ENCODE assay signal across 1 cellular context in the genomic region with DNA sequence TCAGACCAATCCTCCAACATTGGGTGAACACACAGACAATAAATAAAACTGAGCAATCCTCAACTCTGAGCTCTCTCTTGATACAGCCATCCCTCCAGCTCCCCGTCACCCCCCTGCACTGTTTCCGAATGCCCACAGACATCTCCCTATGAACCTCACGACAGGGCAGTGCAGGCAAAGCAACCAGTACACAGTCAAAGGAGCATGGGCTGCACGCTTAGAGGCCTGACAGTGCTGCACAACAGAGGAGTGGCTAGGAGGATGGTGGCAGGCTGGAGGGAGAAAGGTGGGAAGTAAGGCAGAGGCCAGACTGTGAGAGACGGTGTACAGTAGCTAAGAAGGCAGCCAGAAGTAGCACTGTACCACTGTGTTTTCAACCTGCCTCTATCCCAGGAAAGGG.
TF ChIP-seq lines count a peak whose summit lies in the region.

No MANE protein-coding gene starts in this region.

TF ChIP-seq in H1, 55 proteins besides CTCF, POLR2A, EP300 and RAD21:
- TF ChIP-seq ZNF274 (IDR thresholded peaks at IDR 0.05; ENCODE audit: borderline replicate concordance, extremely low read depth, low read length) (no peak), TEAD4 (IDR thresholded peaks at IDR 0.05; ENCODE audit: low read depth, low read length) (no peak), GTF2F1 (IDR thresholded peaks at IDR 0.05; ENCODE audit: borderline replicate concordance, low read depth, low read length) (no peak), TBP (IDR thresholded peaks at IDR 0.05; ENCODE audit: low read depth, low read length) (no peak), SUZ12 (IDR thresholded peaks at IDR 0.05; ENCODE audit: low read length) (no peak), RBBP5 (IDR thresholded peaks at IDR 0.05; ENCODE audit: borderline replicate concordance, low read depth, low read length) (no peak), BACH1 (IDR thresholded peaks at IDR 0.05; ENCODE audit: low read length) (no peak)
- TF ChIP-seq, protein P1, sequence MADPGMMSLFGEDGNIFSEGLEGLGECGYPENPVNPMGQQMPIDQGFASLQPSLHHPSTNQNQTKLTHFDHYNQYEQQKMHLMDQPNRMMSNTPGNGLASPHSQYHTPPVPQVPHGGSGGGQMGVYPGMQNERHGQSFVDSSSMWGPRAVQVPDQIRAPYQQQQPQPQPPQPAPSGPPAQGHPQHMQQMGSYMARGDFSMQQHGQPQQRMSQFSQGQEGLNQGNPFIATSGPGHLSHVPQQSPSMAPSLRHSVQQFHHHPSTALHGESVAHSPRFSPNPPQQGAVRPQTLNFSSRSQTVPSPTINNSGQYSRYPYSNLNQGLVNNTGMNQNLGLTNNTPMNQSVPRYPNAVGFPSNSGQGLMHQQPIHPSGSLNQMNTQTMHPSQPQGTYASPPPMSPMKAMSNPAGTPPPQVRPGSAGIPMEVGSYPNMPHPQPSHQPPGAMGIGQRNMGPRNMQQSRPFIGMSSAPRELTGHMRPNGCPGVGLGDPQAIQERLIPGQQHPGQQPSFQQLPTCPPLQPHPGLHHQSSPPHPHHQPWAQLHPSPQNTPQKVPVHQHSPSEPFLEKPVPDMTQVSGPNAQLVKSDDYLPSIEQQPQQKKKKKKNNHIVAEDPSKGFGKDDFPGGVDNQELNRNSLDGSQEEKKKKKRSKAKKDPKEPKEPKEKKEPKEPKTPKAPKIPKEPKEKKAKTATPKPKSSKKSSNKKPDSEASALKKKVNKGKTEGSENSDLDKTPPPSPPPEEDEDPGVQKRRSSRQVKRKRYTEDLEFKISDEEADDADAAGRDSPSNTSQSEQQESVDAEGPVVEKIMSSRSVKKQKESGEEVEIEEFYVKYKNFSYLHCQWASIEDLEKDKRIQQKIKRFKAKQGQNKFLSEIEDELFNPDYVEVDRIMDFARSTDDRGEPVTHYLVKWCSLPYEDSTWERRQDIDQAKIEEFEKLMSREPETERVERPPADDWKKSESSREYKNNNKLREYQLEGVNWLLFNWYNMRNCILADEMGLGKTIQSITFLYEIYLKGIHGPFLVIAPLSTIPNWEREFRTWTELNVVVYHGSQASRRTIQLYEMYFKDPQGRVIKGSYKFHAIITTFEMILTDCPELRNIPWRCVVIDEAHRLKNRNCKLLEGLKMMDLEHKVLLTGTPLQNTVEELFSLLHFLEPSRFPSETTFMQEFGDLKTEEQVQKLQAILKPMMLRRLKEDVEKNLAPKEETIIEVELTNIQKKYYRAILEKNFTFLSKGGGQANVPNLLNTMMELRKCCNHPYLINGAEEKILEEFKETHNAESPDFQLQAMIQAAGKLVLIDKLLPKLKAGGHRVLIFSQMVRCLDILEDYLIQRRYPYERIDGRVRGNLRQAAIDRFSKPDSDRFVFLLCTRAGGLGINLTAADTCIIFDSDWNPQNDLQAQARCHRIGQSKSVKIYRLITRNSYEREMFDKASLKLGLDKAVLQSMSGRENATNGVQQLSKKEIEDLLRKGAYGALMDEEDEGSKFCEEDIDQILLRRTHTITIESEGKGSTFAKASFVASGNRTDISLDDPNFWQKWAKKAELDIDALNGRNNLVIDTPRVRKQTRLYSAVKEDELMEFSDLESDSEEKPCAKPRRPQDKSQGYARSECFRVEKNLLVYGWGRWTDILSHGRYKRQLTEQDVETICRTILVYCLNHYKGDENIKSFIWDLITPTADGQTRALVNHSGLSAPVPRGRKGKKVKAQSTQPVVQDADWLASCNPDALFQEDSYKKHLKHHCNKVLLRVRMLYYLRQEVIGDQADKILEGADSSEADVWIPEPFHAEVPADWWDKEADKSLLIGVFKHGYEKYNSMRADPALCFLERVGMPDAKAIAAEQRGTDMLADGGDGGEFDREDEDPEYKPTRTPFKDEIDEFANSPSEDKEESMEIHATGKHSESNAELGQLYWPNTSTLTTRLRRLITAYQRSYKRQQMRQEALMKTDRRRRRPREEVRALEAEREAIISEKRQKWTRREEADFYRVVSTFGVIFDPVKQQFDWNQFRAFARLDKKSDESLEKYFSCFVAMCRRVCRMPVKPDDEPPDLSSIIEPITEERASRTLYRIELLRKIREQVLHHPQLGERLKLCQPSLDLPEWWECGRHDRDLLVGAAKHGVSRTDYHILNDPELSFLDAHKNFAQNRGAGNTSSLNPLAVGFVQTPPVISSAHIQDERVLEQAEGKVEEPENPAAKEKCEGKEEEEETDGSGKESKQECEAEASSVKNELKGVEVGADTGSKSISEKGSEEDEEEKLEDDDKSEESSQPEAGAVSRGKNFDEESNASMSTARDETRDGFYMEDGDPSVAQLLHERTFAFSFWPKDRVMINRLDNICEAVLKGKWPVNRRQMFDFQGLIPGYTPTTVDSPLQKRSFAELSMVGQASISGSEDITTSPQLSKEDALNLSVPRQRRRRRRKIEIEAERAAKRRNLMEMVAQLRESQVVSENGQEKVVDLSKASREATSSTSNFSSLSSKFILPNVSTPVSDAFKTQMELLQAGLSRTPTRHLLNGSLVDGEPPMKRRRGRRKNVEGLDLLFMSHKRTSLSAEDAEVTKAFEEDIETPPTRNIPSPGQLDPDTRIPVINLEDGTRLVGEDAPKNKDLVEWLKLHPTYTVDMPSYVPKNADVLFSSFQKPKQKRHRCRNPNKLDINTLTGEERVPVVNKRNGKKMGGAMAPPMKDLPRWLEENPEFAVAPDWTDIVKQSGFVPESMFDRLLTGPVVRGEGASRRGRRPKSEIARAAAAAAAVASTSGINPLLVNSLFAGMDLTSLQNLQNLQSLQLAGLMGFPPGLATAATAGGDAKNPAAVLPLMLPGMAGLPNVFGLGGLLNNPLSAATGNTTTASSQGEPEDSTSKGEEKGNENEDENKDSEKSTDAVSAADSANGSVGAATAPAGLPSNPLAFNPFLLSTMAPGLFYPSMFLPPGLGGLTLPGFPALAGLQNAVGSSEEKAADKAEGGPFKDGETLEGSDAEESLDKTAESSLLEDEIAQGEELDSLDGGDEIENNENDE (IDR thresholded peaks at IDR 0.05; ENCODE audit: insufficient replicate concordance, low read length), result no peak
TF ChIP-seq in H1: peak in this region for 0.
